In the genomic region with DNA sequence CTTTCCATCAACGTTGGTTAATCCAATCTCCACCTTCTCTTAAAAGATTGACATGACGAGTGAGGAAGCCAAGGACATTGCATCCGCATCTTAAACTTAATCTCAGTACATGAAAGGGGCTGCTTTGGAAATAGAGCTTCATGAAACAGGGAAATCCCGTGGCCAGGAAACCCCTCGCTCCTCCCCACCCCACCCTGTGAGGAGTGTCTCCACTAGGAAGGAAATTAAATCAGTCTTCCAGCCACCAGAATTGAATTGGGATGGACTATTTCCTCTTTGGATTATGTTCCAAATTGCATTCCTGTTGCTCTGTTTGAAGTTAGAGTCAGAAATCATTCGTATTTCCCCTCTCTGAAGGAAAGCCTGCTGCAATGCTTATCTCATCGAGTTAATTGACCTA, we compare ENCODE assay signal across 27 cellular contexts. TPM values are rescaled to one million over a fixed set of nuclear protein-coding genes. Genes with fewer than 3 reads are reported as not detected.
"Had no signal": no experiment of that assay in that cellular context is flagged by ENCODE, and none has a peak within 500 bp of the region (broad histone marks: within the 10 kb centered on the region; RNA-seq: fewer than 3 reads in every experiment).

No MANE protein-coding gene starts in this region.

- H3K27ac ChIP-seq: ascending aorta, body of pancreas, SJCRH30 had no signal

- H3K4me1 ChIP-seq: ascending aorta, body of pancreas, SJCRH30 had no signal

- H3K4me1 Mint-ChIP-seq: activated CD8-positive, alpha-beta memory T cell treated with anti-CD3 and anti-CD28 coated beads, Interleukin-2, amount 10 ng/mL, durations not matched to agents 7 days and 5 days; activated naive CD8-positive, alpha-beta T cell treated with anti-CD3 and anti-CD28 coated beads, Interleukin-2, amount 50 U/mL, for 24 hours had no signal

- H3K4me3 Mint-ChIP-seq: activated CD8-positive, alpha-beta memory T cell treated with anti-CD3 and anti-CD28 coated beads, Interleukin-2, amount 10 ng/mL, durations not matched to agents 7 days and 5 days; activated naive CD8-positive, alpha-beta T cell treated with anti-CD3 and anti-CD28 coated beads, Interleukin-2, amount 50 U/mL, for 24 hours; activated T-cell treated with anti-CD3 and anti-CD28 coated beads, Interleukin-2, amount 50 U/mL, for 24 hours; activated T-helper 1 cell treated with anti-CD3 and anti-CD28 coated beads, Interleukin-12 subunit alpha, Interleukin-12 subunit beta, Interleukin-2, Interleukin-4 antibody, amounts not matched to agents 30 ng/mL and 10 ng/mL and 1 ng/mL, durations not matched to agents 14 hours and 24 hours and 36 hours; T-helper 2 cell treated with Interferon-gamma antibody and Interleukin-4, amounts not matched to agents 5 μg/mL and 100 μg/mL, for 36 hours had no signal

- H3K27ac Mint-ChIP-seq: activated CD8-positive, alpha-beta memory T cell treated with anti-CD3 and anti-CD28 coated beads, Interleukin-2, amount 10 ng/mL, durations not matched to agents 7 days and 5 days; activated naive CD4-positive, alpha-beta T cell treated with anti-CD3 and anti-CD28 coated beads, Interleukin-2, amount 50 U/mL, for 72 hours; activated naive CD8-positive, alpha-beta T cell treated with anti-CD3 and anti-CD28 coated beads, Interleukin-2, amount 50 U/mL, for 24 hours; activated T-cell treated with anti-CD3 and anti-CD28 coated beads, Interleukin-2, amount 50 U/mL, for 24 hours; activated T-helper 1 cell treated with anti-CD3 and anti-CD28 coated beads, Interleukin-12 subunit alpha, Interleukin-12 subunit beta, Interleukin-2, Interleukin-4 antibody, amounts not matched to agents 30 ng/mL and 10 ng/mL and 1 ng/mL, durations not matched to agents 14 hours and 24 hours and 36 hours; T-helper 2 cell treated with Interferon-gamma antibody and Interleukin-4, amounts not matched to agents 5 μg/mL and 100 μg/mL, for 36 hours had no signal

- H3K36me3 ChIP-seq: ascending aorta, MG63, SJCRH30 had no signal

- DNase-seq: activated CD4-positive, alpha-beta T cell treated with anti-CD3 and anti-CD28 coated beads for 48 hours; activated CD4-positive, alpha-beta T cell treated with anti-CD3 and anti-CD28 coated beads, Interleukin-2, amount 50 U/mL, for 48 hours; activated CD8-positive, alpha-beta memory T cell treated with anti-CD3 and anti-CD28 coated beads, Interleukin-2, amount 10 ng/mL, durations not matched to agents 7 days and 5 days; activated effector memory CD4-positive, alpha-beta T cell treated with anti-CD3 and anti-CD28 coated beads, Interleukin-2, amount 50 U/mL, for 16 hours; activated naive CD4-positive, alpha-beta T cell treated with Interleukin-2 at 50 U/mL for 16 hours; activated naive CD8-positive, alpha-beta T cell treated with anti-CD3 and anti-CD28 coated beads, Interleukin-2, amount 50 U/mL, for 24 hours; activated T-cell treated with anti-CD3 and anti-CD28 coated beads, Interleukin-2, amount 50 U/mL, for 24 hours; amniotic stem cell; body of pancreas; MG63; MV-4-11; NCI-H1092 treated with DMSO at 0.1 percent for 48 hours; NCI-H1417 treated with DMSO at 0.1 percent for 48 hours; NCI-H1694; NCI-H2029 treated with DMSO at 0.1 percent for 48 hours; NCI-H345; NCI-H510A; NCI-H526 treated with DMSO at 0.1 percent for 48 hours; NCI-H82; SJCRH30; SW 1271 had no signal

- H3K27me3 ChIP-seq: ascending aorta, body of pancreas, MG63, SJCRH30 had no signal

- H3K9me3 ChIP-seq: ascending aorta, body of pancreas, MG63, SJCRH30 had no signal

- H3K36me3 Mint-ChIP-seq: activated CD8-positive, alpha-beta memory T cell treated with anti-CD3 and anti-CD28 coated beads, Interleukin-2, amount 10 ng/mL, durations not matched to agents 7 days and 5 days; activated naive CD4-positive, alpha-beta T cell treated with anti-CD3 and anti-CD28 coated beads, Interleukin-2, amount 50 U/mL, for 72 hours had no signal

- ATAC-seq: activated CD4-positive, CD25-positive, alpha-beta regulatory T cell treated with anti-CD3 and anti-CD28 coated beads, Interleukin-2, amount 50 U/mL, for 24 hours; activated CD8-positive, alpha-beta memory T cell treated with anti-CD3 and anti-CD28 coated beads, Interleukin-2, amount 10 ng/mL, durations not matched to agents 7 days and 5 days; activated naive CD4-positive, alpha-beta T cell treated with anti-CD3 and anti-CD28 coated beads, Interleukin-2, amount 50 U/mL, for 72 hours; activated naive CD8-positive, alpha-beta T cell treated with anti-CD3 and anti-CD28 coated beads, Interleukin-2, amount 50 U/mL, for 24 hours; body of pancreas; SK-N-SH treated with all-trans-retinoic acid at 6 μM for 48 hours had no signal

- H3K4me3 ChIP-seq: ascending aorta, body of pancreas, MG63, SJCRH30 had no signal

- H3K9me3 Mint-ChIP-seq: activated naive CD4-positive, alpha-beta T cell treated with anti-CD3 and anti-CD28 coated beads, Interleukin-2, amount 50 U/mL, for 72 hours; activated naive CD8-positive, alpha-beta T cell treated with anti-CD3 and anti-CD28 coated beads, Interleukin-2, amount 50 U/mL, for 24 hours; activated T-cell treated with anti-CD3 and anti-CD28 coated beads, Interleukin-2, amount 50 U/mL, for 24 hours; activated T-helper 1 cell treated with anti-CD3 and anti-CD28 coated beads, Interleukin-12 subunit alpha, Interleukin-12 subunit beta, Interleukin-2, Interleukin-4 antibody, amounts not matched to agents 30 ng/mL and 10 ng/mL and 1 ng/mL, durations not matched to agents 14 hours and 24 hours and 36 hours; T-helper 2 cell treated with Interferon-gamma antibody and Interleukin-4, amounts not matched to agents 5 μg/mL and 100 μg/mL, for 36 hours had no signal

RNA-seq across cellular contexts. Expression of gene CLDN11, which starts 35.8 kb away (rescaled TPM):
- total RNA-seq: activated naive CD4-positive, alpha-beta T cell treated with anti-CD3 and anti-CD28 coated beads, Interleukin-2, amount 50 U/mL, for 72 hours; activated T-helper 1 cell treated with anti-CD3 and anti-CD28 coated beads, Interleukin-12 subunit alpha, Interleukin-12 subunit beta, Interleukin-2, Interleukin-4 antibody, amounts not matched to agents 30 ng/mL and 10 ng/mL and 1 ng/mL, durations not matched to agents 14 hours and 24 hours and 36 hours had no signal
